ENCODE assay signal across 33 cellular contexts in the genomic region with DNA sequence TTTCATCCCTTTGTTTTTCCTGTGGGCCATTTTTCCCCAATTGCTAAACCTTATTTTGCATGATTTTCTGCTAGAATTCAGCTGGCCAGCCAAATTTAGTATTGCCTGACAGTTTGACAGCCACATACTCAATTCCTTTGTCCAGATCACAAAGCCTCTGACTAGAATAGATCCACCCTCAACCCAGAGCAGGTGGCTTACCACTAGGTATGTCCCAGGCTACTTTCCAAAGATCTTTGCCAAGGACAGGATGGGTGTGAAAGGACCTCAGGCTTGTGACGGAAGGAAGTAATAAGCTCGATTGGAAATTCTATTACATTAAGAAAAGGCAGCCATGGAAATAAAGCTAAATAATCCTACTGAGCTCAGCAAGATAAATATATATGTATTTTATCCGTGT.
"Had no signal": no experiment of that assay in that cellular context is flagged by ENCODE, and none has a peak within 500 bp of the region (broad histone marks: within the 10 kb centered on the region; RNA-seq: fewer than 3 reads in every experiment).

No MANE protein-coding gene starts in this region.

- ATAC-seq: activated CD8-positive, alpha-beta T cell treated with anti-CD3 and anti-CD28 coated beads for 36 hours; activated naive CD4-positive, alpha-beta T cell treated with anti-CD3 and anti-CD28 coated beads, Interleukin-2, amount 50 U/mL, for 72 hours; activated T-cell treated with anti-CD3 and anti-CD28 coated beads, Interleukin-2, amount 50 U/mL, for 4 hours; activated T-cell treated with anti-CD3 and anti-CD28 coated beads, Interleukin-2, amount 50 U/mL, for 72 hours; activated T-helper 17 cell treated with anti-CD3 and anti-CD28 coated beads, Interleukin-2, amount 50 U/mL, for 72 hours; body of pancreas had no signal

- H3K27ac ChIP-seq: adrenal gland, body of pancreas, brain microvascular endothelial cell, breast epithelium, VCaP had no signal

- H3K36me3 ChIP-seq: adrenal gland, brain microvascular endothelial cell, breast epithelium had no signal

- H3K27me3 ChIP-seq: adrenal gland, body of pancreas, brain microvascular endothelial cell, breast epithelium had no signal

- DNase-seq: activated B cell treated with CpG ODN at 0.5 μM for 24 hours; activated CD4-positive, alpha-beta memory T cell treated with anti-CD3 and anti-CD28 coated beads for 36 hours; activated CD4-positive, alpha-beta T cell treated with anti-CD3 and anti-CD28 coated beads for 4 hours; activated CD4-positive, alpha-beta T cell treated with anti-CD3 and anti-CD28 coated beads, Interleukin-2, amount 10 ng/mL, durations not matched to agents 24 days and 14 days; activated CD4-positive, alpha-beta T cell treated with anti-CD3 and anti-CD28 coated beads, Interleukin-2, amount 50 U/mL, for 1 hour; activated CD4-positive, alpha-beta T cell treated with anti-CD3 and anti-CD28 coated beads, Interleukin-2, amount 50 U/mL, for 4 hours; activated CD4-positive, CD25-positive, alpha-beta regulatory T cell treated with anti-CD3 and anti-CD28 coated beads, Interleukin-2, amount 50 U/mL, for 72 hours; activated CD8-positive, alpha-beta memory T cell treated with anti-CD3 and anti-CD28 coated beads, Interleukin-2, amount 50 U/mL, for 4 hours; activated CD8-positive, alpha-beta T cell treated with anti-CD3 and anti-CD28 coated beads for 36 hours; activated effector memory CD4-positive, alpha-beta T cell treated with anti-CD3 and anti-CD28 coated beads, Interleukin-2, amount 50 U/mL, for 16 hours; activated gamma-delta T cell treated with Interleukin-2 at 50 U/mL for 16 hours; activated naive CD4-positive, alpha-beta T cell; activated naive CD4-positive, alpha-beta T cell treated with anti-CD3 and anti-CD28 coated beads for 36 hours; activated naive CD4-positive, alpha-beta T cell treated with anti-CD3 and anti-CD28 coated beads, Interleukin-2, amount 50 U/mL, for 16 hours; activated naive CD8-positive, alpha-beta T cell treated with anti-CD3 and anti-CD28 coated beads for 36 hours; activated T-cell treated with anti-CD3 and anti-CD28 coated beads for 4 hours; activated T-cell treated with anti-CD3 and anti-CD28 coated beads, Interleukin-2, amount 50 U/mL, for 1 hour; activated T-cell treated with anti-CD3 and anti-CD28 coated beads, Interleukin-2, amount 50 U/mL, for 4 hours; activated T-cell treated with anti-CD3 and anti-CD28 coated beads, Interleukin-2, amount 50 U/mL, for 72 hours; adrenal gland; amniotic stem cell; aorta; body of pancreas; brain microvascular endothelial cell; central memory CD4-positive, alpha-beta T cell; cerebellar nuclear complex; T-helper 1 cell; T-helper 2 cell; T-helper 9 cell had no signal

- H3K4me1 ChIP-seq: adrenal gland, body of pancreas, breast epithelium had no signal

- H3K9me3 ChIP-seq: adrenal gland, body of pancreas, breast epithelium had no signal

- H3K4me3 ChIP-seq: adrenal gland, body of pancreas, breast epithelium had no signal
